Comparison of ENCODE assay signal across 18 cellular contexts in the genomic region with DNA sequence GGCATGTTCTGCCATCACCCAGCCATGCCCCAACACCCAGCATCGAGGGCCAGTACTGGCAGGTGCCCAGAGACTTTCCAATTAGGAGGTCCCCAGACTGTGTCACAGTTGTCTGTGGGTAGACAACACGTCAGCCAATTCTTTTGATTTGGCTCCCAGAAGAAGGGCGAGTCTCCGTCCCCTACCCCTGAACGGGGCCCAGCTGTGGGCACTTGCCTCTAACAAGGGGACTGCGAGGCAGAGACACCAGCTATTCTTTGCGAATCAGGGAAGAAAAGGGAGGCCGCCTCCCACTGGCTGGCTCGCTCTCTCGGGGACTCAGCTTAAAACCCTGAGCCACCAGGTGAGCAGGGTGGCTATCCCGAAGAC.
DNase-seq lines count a peak whose midpoint lies in the region; ATAC-seq and TF ChIP-seq lines count a peak whose summit lies in the region.
"Had no signal": no experiment of that assay in that cellular context is flagged by ENCODE, and none has a peak within 500 bp of the region (broad histone marks: within the 10 kb centered on the region; RNA-seq: fewer than 3 reads in every experiment).

No MANE protein-coding gene starts in this region.

- H3K27ac Mint-ChIP-seq in CD14-positive monocyte = peak overlapping the region in 1 of 7 donors; percentile 7
- H3K27ac Mint-ChIP-seq: CD8-positive, alpha-beta T cell had no signal

- H3K4me3 ChIP-seq in mesenchymal stem cell (ENCODE audit: insufficient read depth in 1 of 2, low read depth in 1 of 2, low read length in 2 of 2) (no peak overlapping the region), breast epithelium (no peak overlapping the region)
- H3K4me3 ChIP-seq: A549, GM23248, HAP-1 had no signal

- H3K36me3 ChIP-seq in mesenchymal stem cell (ENCODE audit: control insufficient read depth in 1 of 2, insufficient read depth in 2 of 2, low read depth in 1 of 2, low read length in 2 of 2) = no peaks in the 10 kb centered on the region
- no peaks in the 10 kb centered on the region for H3K36me3 ChIP-seq in breast epithelium
- H3K36me3 ChIP-seq: BE2C, HAP-1 had no signal

- H2AFZ ChIP-seq in mesenchymal stem cell (ENCODE audit: low read depth, low read length) = no peak overlapping the region
- H2AFZ ChIP-seq: GM23248 had no signal

- no peak overlapping the region for H2AK5ac ChIP-seq in mesenchymal stem cell (ENCODE audit: low read length, severe bottlenecking)

- peak overlapping the region; percentile 27 for H4K91ac ChIP-seq in mesenchymal stem cell (ENCODE audit: low read length)

- no peak overlapping the region for H2BK5ac ChIP-seq in mesenchymal stem cell (ENCODE audit: low read depth, low read length, poor library complexity, severe bottlenecking)

- no peak overlapping the region for H3K4ac ChIP-seq in mesenchymal stem cell (ENCODE audit: low read depth in 1 of 2, low read length in 2 of 2)

- no peak for TF ChIP-seq POLR2A in breast epithelium (IDR thresholded peaks at IDR 0.05)

- H3K27ac ChIP-seq in mesenchymal stem cell (ENCODE audit: low read length, poor library complexity, severe bottlenecking) = no peak overlapping the region
- no peak overlapping the region for H3K27ac ChIP-seq in breast epithelium
- H3K27ac ChIP-seq: A549, C4-2B, GM23248 had no signal

- DNase-seq in stimulated activated CD4-positive, alpha-beta T cell treated with anti-CD3 and anti-CD28 coated beads, Interleukin-4, amount 100 ng/mL, for 24 hours = peak; percentile 0
- DNase-seq in stimulated activated CD4-positive, alpha-beta T cell treated with anti-CD3 and anti-CD28 coated beads, Interleukin-4, amount 100 ng/mL, for 1 hour = no peak
- DNase-seq in activated CD8-positive, alpha-beta memory T cell treated with anti-CD3 and anti-CD28 coated beads, Interleukin-2, amount 50 U/mL, for 48 hours = peak; percentile 47
- no peak for DNase-seq in mesenchymal stem cell
- no peak for DNase-seq in breast epithelium (ENCODE audit: low spot score in 2 of 2)
- DNase-seq in CD14-positive monocyte (ENCODE audit: low spot score) = no peak
- DNase-seq: BE2C, COR-L47, DMS153, DMS79 treated with DMSO at 0.1 percent for 48 hours, EL, GM23248 had no signal

- H2BK15ac ChIP-seq in mesenchymal stem cell (ENCODE audit: low read depth, poor library complexity, severe bottlenecking) = no peak overlapping the region

- H3K23ac ChIP-seq in mesenchymal stem cell (ENCODE audit: low read length in 2 of 2) = no peak overlapping the region

- peaks cover 17% of the 10 kb centered on the region for H3K4me1 Mint-ChIP-seq in CD14-positive monocyte

- H3K27me3 ChIP-seq in mesenchymal stem cell (ENCODE audit: control insufficient read depth in 1 of 2, insufficient read depth in 1 of 2, low read length in 2 of 2) = peaks cover 32 to 54% of the 10 kb centered on the region in 2 experiments
- peaks cover 0 to 17% of the 10 kb centered on the region in 2 donors for H3K27me3 ChIP-seq in breast epithelium
- H3K27me3 ChIP-seq: BE2C had no signal

- ATAC-seq in GM21515 (IDR thresholded peaks at IDR 0.05; ENCODE audit: unreplicated experiment) = no peak
- ATAC-seq: A549; CD8-positive, alpha-beta T cell; HepG2 had no signal

- no peaks in the 10 kb centered on the region for H3K9me3 Mint-ChIP-seq in CD14-positive monocyte
- H3K9me3 Mint-ChIP-seq: CD8-positive, alpha-beta T cell had no signal

- no peak overlapping the region for H2BK120ac ChIP-seq in mesenchymal stem cell (ENCODE audit: low read depth, low read length)

- H2BK12ac ChIP-seq in mesenchymal stem cell (ENCODE audit: low read length in 2 of 2) = no peak overlapping the region

- TF ChIP-seq CTCF in breast epithelium (IDR thresholded peaks at IDR 0.05) (no peak), CD14-positive monocyte (IDR thresholded peaks at IDR 0.05) (no peak)

- no peak overlapping the region for H3K4me2 ChIP-seq in mesenchymal stem cell (ENCODE audit: low read length, poor library complexity, severe bottlenecking)
- H3K4me2 ChIP-seq: A549 had no signal

- H3K4me1 ChIP-seq in mesenchymal stem cell (ENCODE audit: control insufficient read depth, insufficient read depth, low read depth, low read length) (peaks cover 2% of the 10 kb centered on the region), breast epithelium (no peaks in the 10 kb centered on the region)
- H3K4me1 ChIP-seq: A549, BE2C had no signal

- H3K9ac ChIP-seq in mesenchymal stem cell (ENCODE audit: low read length) = no peak overlapping the region
- H3K9ac ChIP-seq: GM23248 had no signal

- H3K27me3 Mint-ChIP-seq in CD14-positive monocyte (ENCODE audit: low read depth in 3 of 3) = peaks cover 0 to 5% (median 3%) of the 10 kb centered on the region in 3 donors

- no peaks in the 10 kb centered on the region for H3K79me1 ChIP-seq in mesenchymal stem cell (replicated peaks; ENCODE audit: low read length, poor library complexity, severe bottlenecking)

- no peak overlapping the region for H4K8ac ChIP-seq in mesenchymal stem cell (ENCODE audit: low read length)

- H3K9me3 ChIP-seq in mesenchymal stem cell (ENCODE audit: control insufficient read depth, low read length) (no peaks in the 10 kb centered on the region), breast epithelium (no peaks in the 10 kb centered on the region)
- H3K9me3 ChIP-seq: A549, BE2C, HAP-1 had no signal

- H3K4me3 Mint-ChIP-seq in CD14-positive monocyte = no peak overlapping the region
- H3K4me3 Mint-ChIP-seq: CD8-positive, alpha-beta T cell had no signal

- H3K18ac ChIP-seq in mesenchymal stem cell (ENCODE audit: low read depth in 1 of 2, low read length in 2 of 2) = no peak overlapping the region

- 87% methylated on average over 9 of the region's 11 CpGs for WGBS in mesenchymal stem cell

- intact Hi-C loops in breast epithelium (cut with DNase I; ENCODE audit: low total_unique reads) (no loop called here), CD14-positive monocyte (cut with micrococcal nuclease) (no loop called here)

- H3K36me3 Mint-ChIP-seq in CD14-positive monocyte = no peaks in the 10 kb centered on the region
- H3K36me3 Mint-ChIP-seq: CD8-positive, alpha-beta T cell had no signal

- no peak overlapping the region for H3K14ac ChIP-seq in mesenchymal stem cell (ENCODE audit: low read length in 2 of 2)

Comparison
In these comparisons a context has a peak if more than half of its experiments do, and no peak if none do; other contexts are left out.
1. DNase-seq: peak in stimulated activated CD4-positive, alpha-beta T cell treated with anti-CD3 and anti-CD28 coated beads, Interleukin-4, amount 100 ng/mL, for 24 hours (single experiment) and activated CD8-positive, alpha-beta memory T cell treated with anti-CD3 and anti-CD28 coated beads, Interleukin-2, amount 50 U/mL, for 48 hours (single experiment); none in stimulated activated CD4-positive, alpha-beta T cell treated with anti-CD3 and anti-CD28 coated beads, Interleukin-4, amount 100 ng/mL, for 1 hour (single experiment), mesenchymal stem cell (single experiment), breast epithelium (0 of 2) and CD14-positive monocyte (single experiment).